Comparison of ENCODE assay signal across 18 cellular contexts in the genomic region with DNA sequence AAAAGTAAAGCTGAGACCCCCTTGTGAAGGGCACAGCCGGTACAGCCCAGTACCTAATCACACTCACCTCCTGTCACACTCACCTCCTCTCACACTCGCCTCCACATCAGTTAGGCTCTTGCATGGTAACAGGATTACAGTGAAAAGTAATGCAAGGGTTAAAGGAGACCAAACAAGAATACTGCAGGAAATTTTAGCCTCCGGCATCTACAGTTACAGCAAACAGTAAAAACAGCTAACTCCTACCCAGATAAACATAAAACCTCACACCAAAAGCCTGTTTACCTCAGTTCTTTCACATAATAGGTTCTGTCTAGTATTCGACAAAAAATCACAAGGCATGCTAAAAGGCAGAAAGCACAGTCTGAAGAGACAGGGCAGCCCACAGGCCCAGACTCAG.
"Had no signal": no experiment of that assay in that cellular context is flagged by ENCODE, and none has a peak within 500 bp of the region (broad histone marks: within the 10 kb centered on the region; RNA-seq: fewer than 3 reads in every experiment).

No MANE protein-coding gene starts in this region.

- H3K36me3 ChIP-seq: colonic mucosa, heart right ventricle, left ventricle myocardium inferior, sigmoid colon, suprapubic skin, thyroid gland, upper lobe of right lung, vagina had no signal

- H3K9ac ChIP-seq: parathyroid adenoma had no signal

- H3K4me3 ChIP-seq: colonic mucosa, heart right ventricle, left ventricle myocardium inferior, lung, sigmoid colon, skin epidermis, suprapubic skin, thyroid gland, upper lobe of right lung, vagina had no signal

- ATAC-seq: stimulated activated naive CD8-positive, alpha-beta T cell treated with anti-CD3 and anti-CD28 coated beads, Interleukin-15, Interleukin-2, amounts not matched to agents 100 U/mL and 50 U/mL, for 24 hours; upper lobe of right lung had no signal

- DNase-seq: colonic mucosa; dermis blood vessel endothelial cell; erythroblast; heart right ventricle; left ventricle myocardium inferior; naive B cell; psoas muscle; sigmoid colon; stimulated activated CD4-positive, alpha-beta T cell treated with anti-CD3 and anti-CD28 coated beads, Interleukin-12 subunit alpha, Interleukin-12 subunit beta, amount 100 ng/mL, for 4 hours; stimulated activated naive CD8-positive, alpha-beta T cell treated with anti-CD3 and anti-CD28 coated beads, Interleukin-15, Interleukin-2, amounts not matched to agents 100 U/mL and 50 U/mL, for 24 hours; thyroid gland; upper lobe of right lung had no signal

- H3K27ac Mint-ChIP-seq: nephron had no signal

- H3K27me3 Mint-ChIP-seq: naive B cell had no signal

- H3K27me3 ChIP-seq: colonic mucosa, heart right ventricle, sigmoid colon, suprapubic skin, thyroid gland, upper lobe of right lung, vagina had no signal

- H2AFZ ChIP-seq: parathyroid adenoma had no signal

- H3K9me3 ChIP-seq: colonic mucosa, heart right ventricle, left ventricle myocardium inferior, psoas muscle, sigmoid colon, suprapubic skin, thyroid gland, upper lobe of right lung, vagina had no signal

- H3K9me3 Mint-ChIP-seq: naive B cell had no signal

- H3K4me3 Mint-ChIP-seq: nephron had no signal

- H3K27ac ChIP-seq: colonic mucosa, parathyroid adenoma, sigmoid colon, skin epidermis, suprapubic skin, thyroid gland, upper lobe of right lung, vagina had no signal

- H3K4me1 ChIP-seq: colonic mucosa, parathyroid adenoma, suprapubic skin, thyroid gland, upper lobe of right lung, vagina had no signal

- H3K36me3 Mint-ChIP-seq: naive B cell had no signal
